Comparison of ENCODE assay signal across 11 cellular contexts in the genomic region with DNA sequence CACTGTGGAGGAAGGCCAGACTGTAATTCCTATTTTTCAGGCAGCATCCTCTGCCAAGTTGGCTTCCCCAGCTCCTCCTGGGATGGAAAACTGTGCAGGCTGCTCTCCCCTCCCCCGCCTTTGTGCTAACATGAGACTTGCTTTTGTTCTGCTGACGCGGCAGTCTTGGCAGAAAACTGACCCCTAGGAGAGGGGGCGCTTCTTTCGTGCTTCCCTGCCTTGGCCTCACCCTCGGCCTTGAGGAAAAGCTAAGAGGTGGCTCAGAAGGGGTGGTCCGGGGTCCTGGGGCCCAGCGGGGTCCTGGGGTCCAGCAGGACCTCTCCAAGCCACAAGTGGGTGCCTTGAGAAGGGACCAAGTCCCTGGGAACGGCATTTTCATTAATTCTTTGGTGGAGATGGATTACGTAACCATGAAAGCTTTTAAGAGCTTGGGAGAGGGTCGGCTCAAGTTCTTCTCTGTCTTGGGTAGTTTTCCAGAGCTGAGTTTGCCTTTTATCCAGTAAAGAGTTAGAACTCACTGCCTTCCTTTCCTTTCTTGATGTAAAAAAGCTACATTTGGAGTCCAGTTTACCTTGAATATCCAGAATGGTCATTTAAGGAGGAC. TPM values are rescaled to one million over a fixed set of nuclear protein-coding genes. Genes with fewer than 3 reads are reported as not detected.
DNase-seq lines count a peak whose midpoint lies in the region; ATAC-seq and TF ChIP-seq lines count a peak whose summit lies in the region.
"Had no signal": no experiment of that assay in that cellular context is flagged by ENCODE, and none has a peak within 500 bp of the region (broad histone marks: within the 10 kb centered on the region; RNA-seq: fewer than 3 reads in every experiment).

No MANE protein-coding gene starts in this region.

- H3K4me3 ChIP-seq in HUES48 (ENCODE audit: low read depth, low read length): no peak overlapping the region
- H3K4me3 ChIP-seq in skeletal muscle cell (ENCODE audit: low read depth, low read length): no peak overlapping the region
- no peak overlapping the region for H3K4me3 ChIP-seq in spleen
- H3K4me3 ChIP-seq: SJSA1 had no signal

- H3K27me3 ChIP-seq in HUES48 (ENCODE audit: control insufficient read depth, insufficient read depth, low read length) (no peaks in the 10 kb centered on the region), spleen (replicated peaks in 1 of 7) (peaks cover 0 to 18% (median 0%) of the 10 kb centered on the region in 7 donors)
- H3K27me3 ChIP-seq: SJSA1 had no signal

- CTCF ChIA-PET in activated CD8-positive, alpha-beta memory T cell treated with anti-CD3 and anti-CD28 coated beads, Interleukin-2, amount 10 ng/mL, durations not matched to agents 7 days and 5 days (lab: Charles Lee): no interaction called here

- intact Hi-C loops in spleen (cut with DNase I; ENCODE audit: low total_unique reads): no loop called here

- no peaks in the 10 kb centered on the region for H3K9me3 ChIP-seq in HUES48 (ENCODE audit: control insufficient read depth, insufficient read depth, low read length)
- H3K9me3 ChIP-seq in spleen: peaks cover 0 to 4% (median 0%) of the 10 kb centered on the region in 8 donors
- H3K9me3 ChIP-seq: SJSA1 had no signal

- H3K4me3 Mint-ChIP-seq in endothelial cell (ENCODE audit: unreplicated experiment): no peak overlapping the region
- no peak overlapping the region for H3K4me3 Mint-ChIP-seq in activated CD8-positive, alpha-beta memory T cell treated with anti-CD3 and anti-CD28 coated beads, Interleukin-2, amount 10 ng/mL, durations not matched to agents 7 days and 5 days

- peak; percentile 11 for DNase-seq in endothelial cell (ENCODE audit: low spot score)
- no peak for DNase-seq in left lobe of liver (ENCODE audit: low spot score)
- peak; percentile 75 for DNase-seq in skeletal muscle cell (ENCODE audit: low read depth)
- DNase-seq in spleen: no peak
- DNase-seq in activated CD8-positive, alpha-beta memory T cell treated with anti-CD3 and anti-CD28 coated beads, Interleukin-2, amount 10 ng/mL, durations not matched to agents 7 days and 5 days: no peak
- DNase-seq in activated CD4-positive, CD25-positive, alpha-beta regulatory T cell (lab: John Stamatoyannopoulos, UW): no peak
- no peak for DNase-seq in NCI-H526 (lab: John Stamatoyannopoulos, UW)
- DNase-seq: activated gamma-delta T cell treated with Interleukin-2 at 50 U/mL for 16 hours, kidney glomerular epithelial cell had no signal

- peaks cover 6% of the 10 kb centered on the region for H3K27me3 Mint-ChIP-seq in endothelial cell (ENCODE audit: unreplicated experiment)
- H3K27me3 Mint-ChIP-seq in activated CD8-positive, alpha-beta memory T cell treated with anti-CD3 and anti-CD28 coated beads, Interleukin-2, amount 10 ng/mL, durations not matched to agents 7 days and 5 days: peaks cover 24% of the 10 kb centered on the region

- TF ChIP-seq POLR2A in spleen (IDR thresholded peaks at IDR 0.05): no peak

- H3K9ac ChIP-seq in HUES48 (ENCODE audit: low read depth, low read length): peak overlapping the region; percentile 23

- no peaks in the 10 kb centered on the region for H3K9me3 Mint-ChIP-seq in endothelial cell (ENCODE audit: unreplicated experiment)
- H3K9me3 Mint-ChIP-seq in activated CD8-positive, alpha-beta memory T cell treated with anti-CD3 and anti-CD28 coated beads, Interleukin-2, amount 10 ng/mL, durations not matched to agents 7 days and 5 days (ENCODE audit: low read depth): no peaks in the 10 kb centered on the region

- no peaks in the 10 kb centered on the region for H3K4me1 Mint-ChIP-seq in endothelial cell (ENCODE audit: unreplicated experiment)
- no peaks in the 10 kb centered on the region for H3K4me1 Mint-ChIP-seq in activated CD8-positive, alpha-beta memory T cell treated with anti-CD3 and anti-CD28 coated beads, Interleukin-2, amount 10 ng/mL, durations not matched to agents 7 days and 5 days

- H3K4me1 ChIP-seq in HUES48 (ENCODE audit: control insufficient read depth, insufficient read depth, low read length) (peaks cover 29% of the 10 kb centered on the region), spleen (peaks cover 0 to 12% (median 0%) of the 10 kb centered on the region in 6 donors)
- H3K4me1 ChIP-seq: SJSA1 had no signal

- peaks cover 50% of the 10 kb centered on the region for H3K36me3 Mint-ChIP-seq in endothelial cell (ENCODE audit: low read depth, unreplicated experiment)
- H3K36me3 Mint-ChIP-seq in activated CD8-positive, alpha-beta memory T cell treated with anti-CD3 and anti-CD28 coated beads, Interleukin-2, amount 10 ng/mL, durations not matched to agents 7 days and 5 days: no peaks in the 10 kb centered on the region

- TF ChIP-seq CTCF in endothelial cell (IDR thresholded peaks at IDR 0.05; ENCODE audit: unreplicated experiment) (no peak), spleen (IDR thresholded peaks at IDR 0.05 in 8 of 11, conservative IDR thresholded peaks at IDR 0.05 in 3 of 11) (no peak)

- H3K36me3 ChIP-seq in HUES48 (ENCODE audit: control insufficient read depth, insufficient read depth, low read length) (peaks cover 31% of the 10 kb centered on the region), spleen (peaks cover 0 to 9% (median 0%) of the 10 kb centered on the region in 6 donors)

- 66 to 76% (median 69%) methylated on average over 11 of the region's 11 CpGs for WGBS in spleen, 5 donors

- H3K27ac ChIP-seq in HUES48 (ENCODE audit: low read depth, low read length) (peak overlapping the region; percentile 79), spleen (peak overlapping the region in 4 of 8 donors; percentile 14 to 58 (median 39))
- H3K27ac ChIP-seq: SJSA1 had no signal

- ATAC-seq in left lobe of liver: peak; percentile 21
- no peak for ATAC-seq in activated CD8-positive, alpha-beta memory T cell treated with anti-CD3 and anti-CD28 coated beads, Interleukin-2, amount 10 ng/mL, durations not matched to agents 7 days and 5 days

- H3K27ac Mint-ChIP-seq in endothelial cell (ENCODE audit: unreplicated experiment): peak overlapping the region; percentile 52
- no peak overlapping the region for H3K27ac Mint-ChIP-seq in activated CD8-positive, alpha-beta memory T cell treated with anti-CD3 and anti-CD28 coated beads, Interleukin-2, amount 10 ng/mL, durations not matched to agents 7 days and 5 days

RNA-seq across cellular contexts. Expression of a gene that starts 51.0 kb away (rescaled TPM):
- total RNA-seq in endothelial cell (ENCODE audit: unreplicated experiment): 74.1 TPM
- 3.8 TPM for total RNA-seq in left lobe of liver
- total RNA-seq in spleen: 10 to 100 TPM in 5 of 7 donors, 1 to 10 TPM in 2; 5.2 to 31.8 (median 19.8) TPM
- polyA plus RNA-seq in spleen: 1 to 10 TPM; 2.0 to 2.7 (median 2.4) TPM
- total RNA-seq in activated CD8-positive, alpha-beta memory T cell treated with anti-CD3 and anti-CD28 coated beads, Interleukin-2, amount 10 ng/mL, durations not matched to agents 7 days and 5 days: under 1 TPM; 0.06 to 0.12 TPM

Comparison
In these comparisons a context has a peak if more than half of its experiments do, and no peak if none do; other contexts are left out.
1. DNase-seq: peak in endothelial cell (single experiment) and skeletal muscle cell (single experiment); none in left lobe of liver (single experiment), spleen (single experiment), activated CD8-positive, alpha-beta memory T cell treated with anti-CD3 and anti-CD28 coated beads, Interleukin-2, amount 10 ng/mL, durations not matched to agents 7 days and 5 days (single experiment), activated CD4-positive, CD25-positive, alpha-beta regulatory T cell (0 of 4) and NCI-H526 (0 of 2).